ENCODE assay signal across 8 cellular contexts in genomic region chr22:42300286-42301071, GRCh38. TPM values are rescaled to one million over a fixed set of nuclear protein-coding genes. Genes with fewer than 3 reads are reported as not detected.
A peak's percentile ranks its signal among the peaks of the same experiment; 100 is the strongest.
DNase-seq lines count a peak whose midpoint lies in the region; ATAC-seq, FAIRE-seq and TF ChIP-seq lines count a peak whose summit lies in the region.

No MANE protein-coding gene starts in this region.

- H3K9me3 Mint-ChIP-seq in astrocyte (ENCODE audit: unreplicated experiment), result no peaks in the 10 kb centered on the region

- H3K27ac Mint-ChIP-seq in astrocyte (ENCODE audit: unreplicated experiment), result peak overlapping the region; percentile 69

- H3F3A ChIP-seq in PC-9 (ENCODE audit: insufficient read depth, low read depth), result peaks cover 4% of the 10 kb centered on the region; the same call in 1 of the 2 replicates

- DNase-seq in PC-9 (peak; percentile 81 to 83), astrocyte (ENCODE audit: low read depth) (no peak), NCI-H524 (lab: John Stamatoyannopoulos, UW) (no peak), mesenchymal stem cell (no peak), D341Med (ENCODE audit: low spot score) (no peak), HTR-8/SVneo (ENCODE audit: insufficient read length, low spot score) (no peak)

- H3K4me2 ChIP-seq in PC-9 (peak overlapping the region; percentile 32), astrocyte (ENCODE audit: low read length) (peak overlapping the region; percentile 48), mesenchymal stem cell (ENCODE audit: low read length, poor library complexity, severe bottlenecking) (no peak overlapping the region)

- H4K8ac ChIP-seq in mesenchymal stem cell (ENCODE audit: low read length), result no peak overlapping the region

- H2AFZ ChIP-seq in PC-9, result no peak overlapping the region
- H2AFZ ChIP-seq in astrocyte (ENCODE audit: low read depth, low read length), result no peak overlapping the region
- H2AFZ ChIP-seq in mesenchymal stem cell (ENCODE audit: low read depth, low read length), result no peak overlapping the region

- H3K9ac ChIP-seq in astrocyte (ENCODE audit: low read length) (no peak overlapping the region), mesenchymal stem cell (ENCODE audit: low read length) (no peak overlapping the region)

- peak overlapping the region in 1 of 2 experiments; percentile 6 for H3K18ac ChIP-seq in mesenchymal stem cell (ENCODE audit: low read depth in 1 of 2, low read length in 2 of 2)

- intact Hi-C loops in PC-9 (cut with micrococcal nuclease; ENCODE audit: unreplicated experiment), result no loop called here

- no peaks in the 10 kb centered on the region for H3K36me3 ChIP-seq in PC-9 (ENCODE audit: low read depth)
- no peaks in the 10 kb centered on the region for H3K36me3 ChIP-seq in astrocyte (ENCODE audit: insufficient read depth, low read length)
- no peaks in the 10 kb centered on the region for H3K36me3 ChIP-seq in neutrophil
- no peaks in the 10 kb centered on the region for H3K36me3 ChIP-seq in mesenchymal stem cell (ENCODE audit: control insufficient read depth in 1 of 2, insufficient read depth in 2 of 2, low read depth in 1 of 2, low read length in 2 of 2)

- H3K4me3 ChIP-seq in PC-9 (no peak overlapping the region), astrocyte (ENCODE audit: insufficient read depth, low read depth, low read length) (no peak overlapping the region), neutrophil (ENCODE audit: low read depth in 1 of 2, low read length in 1 of 2) (peak overlapping the region; percentile 52 to 54), mesenchymal stem cell (ENCODE audit: insufficient read depth in 1 of 2, low read depth in 1 of 2, low read length in 2 of 2) (no peak overlapping the region)

- peaks cover 2% of the 10 kb centered on the region for H3K36me3 Mint-ChIP-seq in astrocyte (ENCODE audit: low read depth, unreplicated experiment)

- H2AK5ac ChIP-seq in mesenchymal stem cell (ENCODE audit: low read length, severe bottlenecking), result no peak overlapping the region

- no peak overlapping the region for H4K91ac ChIP-seq in mesenchymal stem cell (ENCODE audit: low read length)

- CTCF ChIA-PET in PC-9 (lab: Charles Lee), result interaction anchor here (0.6 kb wide), 1 partner anchor 14 kb away, joined by 4 read pairs; no protein-coding TSS in a partner anchor

- H3K4me1 ChIP-seq in PC-9 (replicated peaks; ENCODE audit: insufficient read depth) (peaks cover 16% of the 10 kb centered on the region), astrocyte (ENCODE audit: insufficient read depth, low read length) (peaks cover 3% of the 10 kb centered on the region), neutrophil (ENCODE audit: control insufficient read depth in 1 of 2, insufficient read depth in 1 of 2, low read depth in 1 of 2, low read length in 1 of 2) (peaks cover 23 to 32% of the 10 kb centered on the region in 2 experiments), mesenchymal stem cell (ENCODE audit: control insufficient read depth, insufficient read depth, low read depth, low read length) (peaks cover 13% of the 10 kb centered on the region)

- no peak overlapping the region for H2BK120ac ChIP-seq in mesenchymal stem cell (ENCODE audit: low read depth, low read length)

- no peak overlapping the region for H2BK12ac ChIP-seq in mesenchymal stem cell (ENCODE audit: low read length in 2 of 2)

- no peak overlapping the region for H2BK15ac ChIP-seq in mesenchymal stem cell (ENCODE audit: low read depth, poor library complexity, severe bottlenecking)

- no peak overlapping the region for H2BK5ac ChIP-seq in mesenchymal stem cell (ENCODE audit: low read depth, low read length, poor library complexity, severe bottlenecking)

- H3K4ac ChIP-seq in mesenchymal stem cell (ENCODE audit: low read depth in 1 of 2, low read length in 2 of 2), result no peak overlapping the region

- H3K79me2 ChIP-seq in PC-9 (ENCODE audit: low read depth) (no peaks in the 10 kb centered on the region), astrocyte (ENCODE audit: insufficient read depth, low read length) (no peaks in the 10 kb centered on the region)

- H3K27me3 ChIP-seq in PC-9 (ENCODE audit: insufficient read depth, low read depth) (no peaks in the 10 kb centered on the region), astrocyte (ENCODE audit: insufficient read depth, low read length) (peaks cover 9% of the 10 kb centered on the region), neutrophil (peaks cover 18% of the 10 kb centered on the region), mesenchymal stem cell (ENCODE audit: control insufficient read depth in 1 of 2, insufficient read depth in 1 of 2, low read length in 2 of 2) (peaks cover 62 to 71% of the 10 kb centered on the region in 2 experiments)

- WGBS in mesenchymal stem cell, result 33% methylated on average over 9 of the region's 10 CpGs

- FAIRE-seq in astrocyte (lab: Jason Lieb, UNC), result no peak
- FAIRE-seq in HTR-8/SVneo (lab: Jason Lieb, UNC), result no peak

- peaks cover 13% of the 10 kb centered on the region for H3K4me1 Mint-ChIP-seq in astrocyte (ENCODE audit: low read depth, unreplicated experiment)

- ATAC-seq in GM21786 (IDR thresholded peaks at IDR 0.05; ENCODE audit: unreplicated experiment), result peak; percentile 65

- H3K9me3 ChIP-seq in PC-9 (ENCODE audit: insufficient read depth, low read depth) (no peaks in the 10 kb centered on the region), astrocyte (ENCODE audit: insufficient read depth, low read depth, low read length) (no peaks in the 10 kb centered on the region), neutrophil (no peaks in the 10 kb centered on the region), mesenchymal stem cell (ENCODE audit: control insufficient read depth, low read length) (no peaks in the 10 kb centered on the region)

- no peak overlapping the region for H3K4me3 Mint-ChIP-seq in astrocyte (ENCODE audit: unreplicated experiment)

- H3K79me1 ChIP-seq in mesenchymal stem cell (replicated peaks; ENCODE audit: low read length, poor library complexity, severe bottlenecking), result no peaks in the 10 kb centered on the region

- TF ChIP-seq CTCF in PC-9 (conservative IDR thresholded peaks at IDR 0.05) (no peak), astrocyte (IDR thresholded peaks at IDR 0.05; ENCODE audit: insufficient read depth, low read depth, low read length) (no peak), neutrophil (IDR thresholded peaks at IDR 0.05) (no peak)

- no TSS peak for BruUV-seq in PC-9 (replicated peaks; lab: Mats Ljungman, UMichigan)

- H3K27ac ChIP-seq in PC-9, result no peak overlapping the region
- no peak overlapping the region for H3K27ac ChIP-seq in astrocyte (ENCODE audit: low read depth, low read length)
- H3K27ac ChIP-seq in neutrophil, result peak overlapping the region; percentile 87
- no peak overlapping the region for H3K27ac ChIP-seq in mesenchymal stem cell (ENCODE audit: low read length, poor library complexity, severe bottlenecking)

- no peaks in the 10 kb centered on the region for H3K9me2 ChIP-seq in PC-9 (ENCODE audit: insufficient read depth)

- H4K20me1 ChIP-seq in PC-9 (ENCODE audit: insufficient read depth), result 0 out of 2 replicates have a peak, but pooled peaks cover 5% of the 10 kb centered on the region
- H4K20me1 ChIP-seq in astrocyte (ENCODE audit: insufficient read depth, low read length), result peaks cover 58% of the 10 kb centered on the region

- peaks cover 51% of the 10 kb centered on the region for H3K27me3 Mint-ChIP-seq in astrocyte (ENCODE audit: low read depth, unreplicated experiment)

- POLR2A ChIA-PET in PC-9 (lab: Charles Lee; ENCODE audit: unreplicated experiment), result no interaction called here

- no peak overlapping the region for H3K23ac ChIP-seq in mesenchymal stem cell (ENCODE audit: low read length in 2 of 2)

- peak overlapping the region in 1 of 2 experiments; percentile 31 for H3K14ac ChIP-seq in mesenchymal stem cell (ENCODE audit: low read length in 2 of 2)

RNA-seq across cellular contexts. Expression of gene TCF20, which starts 30.0 kb away (rescaled TPM):
- total RNA-seq in PC-9 (2021) (79.1 and 85.1 TPM in 2 replicates), astrocyte (37.3 and 37.6 TPM in 2 replicates)
- 11.3 TPM for polyA plus RNA-seq in mesenchymal stem cell (2013, experiment 1 of 2)
- 11.0 TPM for polyA plus RNA-seq in mesenchymal stem cell (2013, experiment 2 of 2)

Comparison
In these comparisons a context has a peak if more than half of its experiments do, and no peak if none do; other contexts are left out.
1. DNase-seq: peak in PC-9 (2 of 2); none in astrocyte (single experiment), NCI-H524 (0 of 2), mesenchymal stem cell (single experiment), D341Med (single experiment) and HTR-8/SVneo (single experiment).
2. H3K4me3 ChIP-seq: peak in neutrophil (2 of 2); none in PC-9 (single experiment), astrocyte (single experiment) and mesenchymal stem cell (0 of 2).